In the genomic region with DNA sequence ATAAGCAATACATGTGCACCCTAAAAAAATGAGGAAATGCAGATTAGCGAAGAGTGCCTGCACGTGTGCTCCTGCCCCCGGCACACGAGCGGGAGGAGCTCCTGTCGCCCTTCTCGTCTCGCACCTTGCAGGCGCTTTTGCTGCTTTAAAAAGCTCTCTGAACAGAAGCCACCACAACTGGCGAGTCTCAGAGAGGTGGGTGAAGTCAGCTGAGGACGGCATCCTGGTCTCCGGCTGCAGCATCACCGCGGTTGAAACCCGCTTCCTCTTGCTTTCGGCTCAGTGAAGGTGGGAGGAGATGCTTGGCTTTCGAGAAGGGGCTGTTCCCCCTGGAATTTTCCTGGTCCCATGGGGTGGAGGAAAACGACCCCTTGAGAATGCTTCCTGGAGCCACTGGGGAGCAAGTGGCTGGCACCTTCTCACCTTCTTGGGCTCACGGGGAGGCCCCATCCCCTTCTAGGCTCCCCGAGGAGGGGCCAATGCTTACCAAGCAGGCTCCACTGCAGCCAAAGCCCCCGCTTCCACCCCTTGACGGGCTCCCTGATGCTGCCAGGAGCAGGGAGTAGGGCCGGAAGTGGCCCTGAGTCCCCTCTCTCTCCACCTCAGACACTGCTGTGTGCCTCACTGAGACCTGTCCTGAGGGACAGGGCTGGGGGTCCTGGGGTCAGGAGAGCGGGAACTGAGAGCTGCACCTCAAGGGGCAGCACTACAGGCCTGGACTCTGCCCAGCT, we compare ENCODE assay signal across 8 cellular contexts. TPM values are rescaled to one million over a fixed set of nuclear protein-coding genes. Genes with fewer than 3 reads are reported as not detected.
DNase-seq lines count a peak whose midpoint lies in the region; ATAC-seq and TF ChIP-seq lines count a peak whose summit lies in the region.

No MANE protein-coding gene starts in this region.

- peak overlapping the region; percentile 81 for H3K27ac ChIP-seq in CD4-positive, CD25-positive, alpha-beta regulatory T cell (ENCODE audit: insufficient read depth, low read length, poor library complexity, severe bottlenecking)
- H3K27ac ChIP-seq in Peyer's patch, result peak overlapping the region in 2 of 4 donors; percentile 46 to 71
- H3K27ac ChIP-seq in spleen, result peak overlapping the region in 5 of 8 donors; percentile 10 to 68 (median 48)
- H3K27ac ChIP-seq in coronary artery, result no peak overlapping the region

- intact Hi-C loops in activated naive CD4-positive, alpha-beta T cell treated with anti-CD3 and anti-CD28 coated beads for 36 hours (cut with micrococcal nuclease), result no loop called here
- intact Hi-C loops in spleen (cut with DNase I; ENCODE audit: low total_unique reads), result no loop called here
- intact Hi-C loops in MCF 10A (cut with micrococcal nuclease), result no loop called here

- peak overlapping the region; percentile 74 to 90 (median 82) for H3K4me3 Mint-ChIP-seq in CD4-positive, CD25-positive, alpha-beta regulatory T cell
- peak overlapping the region; percentile 50 for H3K4me3 Mint-ChIP-seq in activated naive CD4-positive, alpha-beta T cell treated with anti-CD3 and anti-CD28 coated beads for 36 hours
- H3K4me3 Mint-ChIP-seq in MCF 10A (ENCODE audit: unreplicated experiment), result no peak overlapping the region

- POLR2A ChIA-PET in MCF 10A (lab: Yijun Ruan, JAX), result no interaction called here

- H3K27me3 ChIP-seq in CD4-positive, CD25-positive, alpha-beta regulatory T cell (ENCODE audit: control insufficient read depth, insufficient read depth, low read length), result no peaks in the 10 kb centered on the region
- no peaks in the 10 kb centered on the region for H3K27me3 ChIP-seq in Peyer's patch
- no peaks in the 10 kb centered on the region for H3K27me3 ChIP-seq in spleen (replicated peaks in 1 of 7)

- peak overlapping the region; percentile 44 for H3K4me3 ChIP-seq in CD4-positive, CD25-positive, alpha-beta regulatory T cell (ENCODE audit: low read depth, low read length)
- H3K4me3 ChIP-seq in Peyer's patch (no peak overlapping the region), spleen (peak overlapping the region in 1 of 8 donors; percentile 32), coronary artery (no peak overlapping the region)

- no peaks in the 10 kb centered on the region for H3K9me3 ChIP-seq in CD4-positive, CD25-positive, alpha-beta regulatory T cell (ENCODE audit: control insufficient read depth in 2 of 2, low read length in 2 of 2)
- H3K9me3 ChIP-seq in Peyer's patch, result no peaks in the 10 kb centered on the region
- H3K9me3 ChIP-seq in spleen, result peaks cover 0 to 6% (median 0%) of the 10 kb centered on the region in 8 donors

- peaks cover 30% of the 10 kb centered on the region for H3K4me1 ChIP-seq in CD4-positive, CD25-positive, alpha-beta regulatory T cell (ENCODE audit: control insufficient read depth, insufficient read depth, low read length, poor library complexity, severe bottlenecking)
- H3K4me1 ChIP-seq in Peyer's patch, result peaks cover 0 to 14% (median 6%) of the 10 kb centered on the region in 4 donors
- H3K4me1 ChIP-seq in spleen, result peaks cover 8 to 37% (median 25%) of the 10 kb centered on the region in 6 donors

- peaks cover 8 to 52% (median 20%) of the 10 kb centered on the region in 4 donors for H3K4me1 Mint-ChIP-seq in CD4-positive, CD25-positive, alpha-beta regulatory T cell
- H3K4me1 Mint-ChIP-seq in activated naive CD4-positive, alpha-beta T cell treated with anti-CD3 and anti-CD28 coated beads for 36 hours (ENCODE audit: low read depth), result peaks cover 33% of the 10 kb centered on the region
- no peaks in the 10 kb centered on the region for H3K4me1 Mint-ChIP-seq in MCF 10A (ENCODE audit: insufficient read depth, unreplicated experiment)

- peaks cover 0 to 2% (median 0%) of the 10 kb centered on the region in 7 donors for H3K9me3 Mint-ChIP-seq in CD4-positive, CD25-positive, alpha-beta regulatory T cell
- H3K9me3 Mint-ChIP-seq in activated naive CD4-positive, alpha-beta T cell treated with anti-CD3 and anti-CD28 coated beads for 36 hours, result peaks cover 3% of the 10 kb centered on the region
- no peaks in the 10 kb centered on the region for H3K9me3 Mint-ChIP-seq in MCF 10A (ENCODE audit: unreplicated experiment)

- no peaks in the 10 kb centered on the region for H3K36me3 Mint-ChIP-seq in CD4-positive, CD25-positive, alpha-beta regulatory T cell
- H3K36me3 Mint-ChIP-seq in activated naive CD4-positive, alpha-beta T cell treated with anti-CD3 and anti-CD28 coated beads for 36 hours (ENCODE audit: low read depth), result peaks cover 2% of the 10 kb centered on the region
- no peaks in the 10 kb centered on the region for H3K36me3 Mint-ChIP-seq in MCF 10A (ENCODE audit: insufficient read depth, unreplicated experiment)

- peak; percentile 39 to 87 (median 80) for DNase-seq in CD4-positive, CD25-positive, alpha-beta regulatory T cell
- DNase-seq in Peyer's patch (peak; percentile 54 to 89 (median 74)), spleen (peak; percentile 89), NCI-H2171 (lab: John Stamatoyannopoulos, UW) (no peak), coronary artery (ENCODE audit: low spot score) (no peak), MCF 10A (ENCODE audit: unreplicated experiment) (no peak), SW 1271 (lab: John Stamatoyannopoulos, UW) (no peak)
- peak; percentile 73 for DNase-seq in activated naive CD4-positive, alpha-beta T cell treated with anti-CD3 and anti-CD28 coated beads for 36 hours

- WGBS in spleen, 5 donors, result 24 to 43% (median 29%) methylated on average over 18 to 24 of the region's 24 CpGs

- BruUV-seq in MCF 10A (replicated peaks; lab: Mats Ljungman, UMichigan), result no TSS peak

- TF ChIP-seq CTCF in Peyer's patch (IDR thresholded peaks at IDR 0.05) (no peak), spleen (IDR thresholded peaks at IDR 0.05 in 8 of 11, conservative IDR thresholded peaks at IDR 0.05 in 3 of 11) (no peak), coronary artery (IDR thresholded peaks at IDR 0.05) (no peak), MCF 10A (IDR thresholded peaks at IDR 0.05; ENCODE audit: unreplicated experiment) (no peak)

- TF ChIP-seq POLR2A in Peyer's patch (IDR thresholded peaks at IDR 0.05) (no peak), spleen (IDR thresholded peaks at IDR 0.05) (no peak)

- peaks cover 5% of the 10 kb centered on the region for H3K27me3 Mint-ChIP-seq in CD4-positive, CD25-positive, alpha-beta regulatory T cell
- H3K27me3 Mint-ChIP-seq in activated naive CD4-positive, alpha-beta T cell treated with anti-CD3 and anti-CD28 coated beads for 36 hours (ENCODE audit: low read depth), result no peaks in the 10 kb centered on the region
- no peaks in the 10 kb centered on the region for H3K27me3 Mint-ChIP-seq in MCF 10A (ENCODE audit: insufficient read depth, unreplicated experiment)

- ATAC-seq in CD4-positive, CD25-positive, alpha-beta regulatory T cell (ENCODE audit: low read depth in 2 of 2), result peak; percentile 86 to 95

- CTCF ChIA-PET in activated naive CD4-positive, alpha-beta T cell treated with anti-CD3 and anti-CD28 coated beads for 36 hours (lab: Charles Lee), result interaction anchor here (1.1 to 1.3 kb wide), 2 partner anchors 29 to 71 kb away, joined by 3 read pairs; a partner anchor contains a TSS
- CTCF ChIA-PET in MCF 10A (lab: Yijun Ruan, JAX), result no interaction called here

- no peaks in the 10 kb centered on the region for H3K36me3 ChIP-seq in CD4-positive, CD25-positive, alpha-beta regulatory T cell (ENCODE audit: control insufficient read depth, insufficient read depth, low read length)
- H3K36me3 ChIP-seq in Peyer's patch (no peaks in the 10 kb centered on the region), spleen (peaks cover 0 to 3% (median 0%) of the 10 kb centered on the region in 6 donors)

- H3K27ac Mint-ChIP-seq in CD4-positive, CD25-positive, alpha-beta regulatory T cell, result peak overlapping the region; percentile 93 to 99 (median 96)
- no peak overlapping the region for H3K27ac Mint-ChIP-seq in activated naive CD4-positive, alpha-beta T cell treated with anti-CD3 and anti-CD28 coated beads for 36 hours
- no peak overlapping the region for H3K27ac Mint-ChIP-seq in MCF 10A (ENCODE audit: low read depth, unreplicated experiment)

RNA-seq across cellular contexts. Expression of a gene that starts 29.2 kb away (rescaled TPM):
- 121 TPM for total RNA-seq in CD4-positive, CD25-positive, alpha-beta regulatory T cell
- 10 to 100 TPM; 34.3 to 60.4 (median 47.2) TPM for polyA plus RNA-seq in CD4-positive, CD25-positive, alpha-beta regulatory T cell
- total RNA-seq in Peyer's patch (10 to 100 TPM; 28.9 to 52.5 (median 44.0) TPM), spleen (100 to 1,000 TPM in 5 of 7 donors, 10 to 100 TPM in 2; 51.8 to 128 (median 112) TPM), MCF 10A (2022) (42.8 and 50.2 TPM in 2 replicates)
- total RNA-seq in activated naive CD4-positive, alpha-beta T cell treated with anti-CD3 and anti-CD28 coated beads for 36 hours, result 1 to 10 TPM; 2.3 to 2.7 TPM
- 100 to 1,000 TPM in 1 of 3 donors, 10 to 100 TPM in 2; 36.0 to 103 (median 38.4) TPM for polyA plus RNA-seq in spleen

RNA-seq across cellular contexts. Expression of a gene that starts 49.2 kb away (rescaled TPM):
- total RNA-seq in CD4-positive, CD25-positive, alpha-beta regulatory T cell, result 140 TPM
- polyA plus RNA-seq in CD4-positive, CD25-positive, alpha-beta regulatory T cell, result 10 to 100 TPM; 27.5 to 29.8 (median 28.4) TPM
- total RNA-seq in Peyer's patch (10 to 100 TPM in 1 of 4 donors, 1 to 10 TPM in 3; 8.6 to 11.6 (median 9.0) TPM), spleen (10 to 100 TPM; 16.2 to 22.4 (median 19.2) TPM), MCF 10A (2022) (13.3 and 13.9 TPM in 2 replicates)
- total RNA-seq in activated naive CD4-positive, alpha-beta T cell treated with anti-CD3 and anti-CD28 coated beads for 36 hours, result 10 to 100 TPM; 18.0 to 18.1 TPM
- polyA plus RNA-seq in spleen, result 10 to 100 TPM; 10.3 to 15.0 (median 13.0) TPM

RNA-seq across cellular contexts. Expression of a gene that starts 49.2 kb away (rescaled TPM):
- total RNA-seq in CD4-positive, CD25-positive, alpha-beta regulatory T cell, result 4.9 TPM
- 1 to 10 TPM in 1 of 4 donors, under 1 TPM in 3; 0.46 to 1.7 (median 0.92) TPM for polyA plus RNA-seq in CD4-positive, CD25-positive, alpha-beta regulatory T cell
- total RNA-seq in Peyer's patch (1 to 10 TPM in 3 of 4 donors, under 1 TPM in 1; 0.70 to 6.6 (median 3.2) TPM), spleen (1 to 10 TPM; 1.9 to 3.5 (median 2.9) TPM), MCF 10A (2022) (2.8 and 3.1 TPM in 2 replicates)
- 1 to 10 TPM in 1 of 2 experiments, under 1 TPM in 1; 0.91 to 1.3 TPM for total RNA-seq in activated naive CD4-positive, alpha-beta T cell treated with anti-CD3 and anti-CD28 coated beads for 36 hours
- 1 to 10 TPM; 1.2 to 1.5 (median 1.5) TPM for polyA plus RNA-seq in spleen

Comparison
In these comparisons a context has a peak if more than half of its experiments do, and no peak if none do; other contexts are left out.
1. DNase-seq: peak in CD4-positive, CD25-positive, alpha-beta regulatory T cell (3 of 3), Peyer's patch (3 of 3), activated naive CD4-positive, alpha-beta T cell treated with anti-CD3 and anti-CD28 coated beads for 36 hours (single experiment) and spleen (single experiment); none in NCI-H2171 (single experiment), coronary artery (single experiment), MCF 10A (single experiment) and SW 1271 (0 of 2).
2. H3K27ac ChIP-seq: peak in CD4-positive, CD25-positive, alpha-beta regulatory T cell (single experiment) and spleen (5 of 8); none in coronary artery (0 of 2).
3. H3K27ac Mint-ChIP-seq: peak in CD4-positive, CD25-positive, alpha-beta regulatory T cell (3 of 3); none in activated naive CD4-positive, alpha-beta T cell treated with anti-CD3 and anti-CD28 coated beads for 36 hours (single experiment) and MCF 10A (single experiment).
4. RNA of a gene that starts 29.2 kb away (total RNA-seq): 121 TPM in CD4-positive, CD25-positive, alpha-beta regulatory T cell (single experiment), 51.8 to 128 TPM in spleen, 42.8 to 50.2 TPM in MCF 10A and 28.9 to 52.5 TPM in Peyer's patch; 2.3 to 2.7 TPM in activated naive CD4-positive, alpha-beta T cell treated with anti-CD3 and anti-CD28 coated beads for 36 hours; every median in the first group is over 4 times any median in the second.